ENCODE assay signal across 22 cellular contexts in genomic region chr10:58886390-58886789, GRCh38.
"Had no signal": no experiment of that assay in that cellular context is flagged by ENCODE, and none has a peak within 500 bp of the region (broad histone marks: within the 10 kb centered on the region; RNA-seq: fewer than 3 reads in every experiment).

No MANE protein-coding gene starts in this region.

- H3K9me3 Mint-ChIP-seq: activated T-helper 2 cell treated with anti-CD3 and anti-CD28 coated beads, Interferon-gamma antibody, Interleukin-2, Interleukin-4, amounts not matched to agents 10 μg/mL and 5 μg/mL and 100 μg/mL, durations not matched to agents 14 hours and 24 hours and 36 hours; endodermal cell had no signal

- H3K27me3 ChIP-seq: breast epithelium, right atrium auricular region, uterus had no signal

- H3K36me3 Mint-ChIP-seq: activated CD8-positive, alpha-beta memory T cell treated with anti-CD3 and anti-CD28 coated beads, Interleukin-2, amount 10 ng/mL, durations not matched to agents 7 days and 5 days had no signal

- FAIRE-seq: kidney had no signal

- H3K4me3 Mint-ChIP-seq: activated CD4-positive, alpha-beta T cell treated with anti-CD3 and anti-CD28 coated beads for 36 hours; activated CD8-positive, alpha-beta memory T cell treated with anti-CD3 and anti-CD28 coated beads, Interleukin-2, amount 10 ng/mL, durations not matched to agents 7 days and 5 days; activated CD8-positive, alpha-beta T cell treated with anti-CD3 and anti-CD28 coated beads, Interleukin-2, amount 10 ng/mL, durations not matched to agents 7 days and 5 days; endodermal cell; naive thymus-derived CD4-positive, alpha-beta T cell had no signal

- H3K4me1 ChIP-seq: breast epithelium, right atrium auricular region, uterus had no signal

- DNase-seq: activated CD4-positive, alpha-beta T cell treated with anti-CD3 and anti-CD28 coated beads for 36 hours; activated CD4-positive, CD25-positive, alpha-beta regulatory T cell; activated CD8-positive, alpha-beta memory T cell treated with anti-CD3 and anti-CD28 coated beads, Interleukin-2, amount 10 ng/mL, durations not matched to agents 7 days and 5 days; activated CD8-positive, alpha-beta T cell treated with anti-CD3 and anti-CD28 coated beads, Interleukin-2, amount 10 ng/mL, durations not matched to agents 7 days and 5 days; activated T-cell treated with anti-CD3 and anti-CD28 coated beads, Interleukin-2, amount 50 U/mL, for 48 hours; central memory CD4-positive, alpha-beta T cell; endodermal cell; foreskin fibroblast; head of caudate nucleus; hippocampal formation; kidney; left colon; midbrain; naive thymus-derived CD4-positive, alpha-beta T cell; stimulated activated CD4-positive, alpha-beta T cell treated with anti-CD3 and anti-CD28 coated beads, Interleukin-15, amount 100 ng/mL, for 24 hours; stimulated activated CD4-positive, alpha-beta T cell treated with anti-CD3 and anti-CD28 coated beads, Interleukin-2, amount 100 ng/mL, for 24 hours; stimulated activated naive CD4-positive, alpha-beta T cell; uterus had no signal

- H3K36me3 ChIP-seq: breast epithelium, right atrium auricular region, uterus had no signal

- H3K27ac Mint-ChIP-seq: activated CD4-positive, alpha-beta T cell treated with anti-CD3 and anti-CD28 coated beads for 36 hours; activated CD8-positive, alpha-beta memory T cell treated with anti-CD3 and anti-CD28 coated beads, Interleukin-2, amount 10 ng/mL, durations not matched to agents 7 days and 5 days; activated CD8-positive, alpha-beta T cell treated with anti-CD3 and anti-CD28 coated beads, Interleukin-2, amount 10 ng/mL, durations not matched to agents 7 days and 5 days; activated naive CD4-positive, alpha-beta T cell treated with anti-CD3 and anti-CD28 coated beads, Interleukin-2, amount 50 U/mL, for 72 hours; activated T-helper 2 cell treated with anti-CD3 and anti-CD28 coated beads, Interferon-gamma antibody, Interleukin-2, Interleukin-4, amounts not matched to agents 10 μg/mL and 5 μg/mL and 100 μg/mL, durations not matched to agents 14 hours and 24 hours and 36 hours; endodermal cell; naive thymus-derived CD4-positive, alpha-beta T cell had no signal

- H3K27me3 Mint-ChIP-seq: activated CD8-positive, alpha-beta memory T cell treated with anti-CD3 and anti-CD28 coated beads, Interleukin-2, amount 10 ng/mL, durations not matched to agents 7 days and 5 days had no signal

- H3K4me3 ChIP-seq: breast epithelium, right atrium auricular region, uterus had no signal

- H3K4me1 Mint-ChIP-seq: activated CD4-positive, alpha-beta T cell treated with anti-CD3 and anti-CD28 coated beads for 36 hours; activated CD8-positive, alpha-beta memory T cell treated with anti-CD3 and anti-CD28 coated beads, Interleukin-2, amount 10 ng/mL, durations not matched to agents 7 days and 5 days; endodermal cell; naive thymus-derived CD4-positive, alpha-beta T cell had no signal

- H3K27ac ChIP-seq: breast epithelium, right atrium auricular region, uterus had no signal
